2 cellular contexts compared by ENCODE assay signal in genomic region chr20:46683939-46684750, GRCh38.
TF ChIP-seq lines count a peak whose summit lies in the region.

No MANE protein-coding gene starts in this region.

TF ChIP-seq in Ishikawa, 13 proteins besides CTCF, POLR2A, EP300 and RAD21 (continued from another document):
- TF ChIP-seq USF1 (IDR thresholded peaks at IDR 0.05): 0 out of 2 replicates have a peak, but pooled peaks have one; percentile 16

TF ChIP-seq in K562, 482 proteins besides CTCF, POLR2A, EP300 and RAD21 (continued from another document and continues in another):
- peak; percentile 94 for TF ChIP-seq MYC (IDR thresholded peaks at IDR 0.05; ENCODE audit: low read depth, low read length)
- 0 out of 2 replicates have a peak, but pooled peaks have one; percentile 22 for TF ChIP-seq MYC (CRISPR knock-in tag; IDR thresholded peaks at IDR 0.05; ENCODE audit: borderline replicate concordance, low read depth)
- peak; percentile 85 for TF ChIP-seq TFE3 (CRISPR knock-in tag; IDR thresholded peaks at IDR 0.05)
- TF ChIP-seq FUS (optimal IDR thresholded peaks at IDR 0.05; ENCODE audit: low read depth, low read length): no peak
- TF ChIP-seq GABPA (tag; conservative IDR thresholded peaks at IDR 0.05; ENCODE audit: low read depth): peak; percentile 73
- peak; percentile 86 for TF ChIP-seq ELF2 (CRISPR knock-in tag; IDR thresholded peaks at IDR 0.05)
- peak; percentile 54; the same call in 1 of the 2 replicates for TF ChIP-seq ATF7 (IDR thresholded peaks at IDR 0.05)
- no peak for TF ChIP-seq JUND (IDR thresholded peaks at IDR 0.05; ENCODE audit: borderline replicate concordance, low read depth, low read length)
- TF ChIP-seq JUND (tag; IDR thresholded peaks at IDR 0.05; ENCODE audit: borderline replicate concordance, low read depth, low read length): no peak
- TF ChIP-seq E2F6 (IDR thresholded peaks at IDR 0.05; ENCODE audit: borderline replicate concordance in 1 of 2, extremely low read depth in 1 of 2, insufficient read depth in 1 of 2, insufficient read length in 1 of 2, low read depth in 1 of 2, low read length in 1 of 2, poor library complexity in 1 of 2, severe bottlenecking in 1 of 2): peak; percentile 64 to 71
- peak; percentile 18; the same call in 1 of the 2 replicates for TF ChIP-seq ZNF589 (CRISPR knock-in tag; IDR thresholded peaks at IDR 0.05; ENCODE audit: low read depth)
- TF ChIP-seq SP1 (CRISPR knock-in tag; IDR thresholded peaks at IDR 0.05): peak; percentile 18; the same call in 1 of the 2 replicates
- TF ChIP-seq ETS1 (conservative IDR thresholded peaks at IDR 0.05; ENCODE audit: control insufficient read depth, low read depth, low read length): 0 out of 2 replicates have a peak, but pooled peaks have one; percentile 39
- peak; percentile 87; the same call in 1 of the 2 replicates for TF ChIP-seq KAT7 (CRISPR knock-in tag; IDR thresholded peaks at IDR 0.05; ENCODE audit: borderline replicate concordance)
- peak; percentile 81 for TF ChIP-seq SUPT5H (IDR thresholded peaks at IDR 0.05)
- TF ChIP-seq KDM5B (IDR thresholded peaks at IDR 0.05; ENCODE audit: insufficient replicate concordance, low read depth, low read length): peak; percentile 82
- TF ChIP-seq, protein P1, sequence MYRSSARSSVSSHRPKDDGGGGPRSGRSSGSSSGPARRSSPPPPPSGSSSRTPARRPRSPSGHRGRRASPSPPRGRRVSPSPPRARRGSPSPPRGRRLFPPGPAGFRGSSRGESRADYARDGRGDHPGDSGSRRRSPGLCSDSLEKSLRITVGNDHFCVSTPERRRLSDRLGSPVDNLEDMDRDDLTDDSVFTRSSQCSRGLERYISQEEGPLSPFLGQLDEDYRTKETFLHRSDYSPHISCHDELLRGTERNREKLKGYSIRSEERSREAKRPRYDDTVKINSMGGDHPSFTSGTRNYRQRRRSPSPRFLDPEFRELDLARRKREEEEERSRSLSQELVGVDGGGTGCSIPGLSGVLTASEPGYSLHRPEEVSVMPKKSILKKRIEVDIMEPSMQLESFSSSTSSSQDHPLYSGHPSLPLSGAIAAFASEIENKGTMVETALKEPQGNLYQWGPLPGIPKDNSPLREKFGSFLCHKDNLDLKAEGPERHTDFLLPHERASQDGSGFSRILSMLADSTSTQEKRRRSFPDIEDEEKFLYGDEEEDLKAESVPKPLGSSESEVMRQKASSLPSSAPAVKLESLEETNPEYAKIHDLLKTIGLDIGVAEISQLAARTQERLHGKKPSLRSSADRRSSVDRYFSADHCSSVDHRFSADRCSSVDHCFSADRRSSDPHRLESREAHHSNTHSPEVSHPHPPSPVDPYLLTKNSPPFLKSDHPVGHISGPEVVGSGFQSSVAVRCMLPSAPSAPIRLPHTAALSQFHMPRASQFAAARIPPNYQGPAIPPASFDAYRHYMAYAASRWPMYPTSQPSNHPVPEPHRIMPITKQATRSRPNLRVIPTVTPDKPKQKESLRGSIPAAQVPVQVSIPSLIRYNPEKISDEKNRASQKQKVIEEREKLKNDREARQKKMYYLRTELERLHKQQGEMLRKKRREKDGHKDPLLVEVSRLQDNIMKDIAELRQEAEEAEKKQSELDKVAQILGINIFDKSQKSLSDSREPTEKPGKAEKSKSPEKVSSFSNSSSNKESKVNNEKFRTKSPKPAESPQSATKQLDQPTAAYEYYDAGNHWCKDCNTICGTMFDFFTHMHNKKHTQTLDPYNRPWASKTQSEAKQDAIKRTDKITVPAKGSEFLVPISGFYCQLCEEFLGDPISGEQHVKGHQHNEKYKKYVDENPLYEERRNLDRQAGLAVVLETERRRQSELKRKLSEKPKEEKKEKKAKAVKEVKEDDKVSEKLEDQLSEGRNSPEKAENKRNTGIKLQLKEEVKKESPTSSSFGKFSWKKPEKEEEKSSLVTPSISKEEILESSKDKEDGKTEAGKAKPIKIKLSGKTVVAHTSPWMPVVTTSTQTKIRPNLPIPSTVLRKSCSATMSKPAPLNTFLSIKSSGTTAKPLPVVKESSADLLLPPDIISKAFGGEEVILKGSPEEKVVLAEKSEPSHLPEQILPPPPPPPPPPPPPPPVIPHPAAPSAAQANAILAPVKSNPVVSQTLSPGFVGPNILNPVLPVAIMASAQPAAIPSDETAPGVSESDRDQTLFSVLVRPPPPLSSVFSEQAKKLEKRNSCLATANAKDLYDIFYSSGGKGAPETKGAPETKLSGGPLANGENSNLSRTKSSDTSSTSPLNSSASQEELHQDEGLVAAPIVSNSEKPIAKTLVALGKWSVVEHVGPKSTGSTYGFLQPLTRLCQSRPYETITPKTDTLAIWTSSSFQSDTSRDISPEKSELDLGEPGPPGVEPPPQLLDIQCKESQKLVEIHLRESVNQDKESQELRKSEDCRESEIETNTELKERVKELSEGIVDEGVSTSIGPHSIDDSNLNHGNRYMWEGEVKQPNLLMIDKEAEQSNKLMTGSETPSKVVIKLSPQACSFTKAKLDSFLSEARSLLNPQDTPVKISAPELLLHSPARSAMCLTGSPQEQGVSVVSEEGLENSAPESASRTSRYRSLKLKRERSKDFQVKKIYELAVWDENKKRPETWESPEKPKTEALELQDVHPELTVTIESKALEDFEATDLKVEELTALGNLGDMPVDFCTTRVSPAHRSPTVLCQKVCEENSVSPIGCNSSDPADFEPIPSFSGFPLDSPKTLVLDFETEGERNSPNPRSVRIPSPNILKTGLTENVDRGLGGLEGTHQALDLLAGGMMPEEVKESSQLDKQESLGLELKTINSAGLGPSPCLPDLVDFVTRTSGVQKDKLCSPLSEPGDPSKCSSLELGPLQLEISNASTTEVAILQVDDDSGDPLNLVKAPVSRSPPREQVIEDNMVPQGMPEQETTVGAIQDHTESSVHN (IDR thresholded peaks at IDR 0.05; ENCODE audit: borderline replicate concordance in 1 of 2, low read depth in 1 of 2): 0 out of 4 replicates have a peak, but pooled peaks of 1 of the 2 experiments have one; percentile 60
- TF ChIP-seq ATF1 (CRISPR knock-in tag; IDR thresholded peaks at IDR 0.05): no peak
- 0 out of 2 replicates have a peak, but pooled peaks have one; percentile 37 for TF ChIP-seq ATF1 (tag; IDR thresholded peaks at IDR 0.05)
- 0 out of 2 replicates have a peak, but pooled peaks have one; percentile 38 for TF ChIP-seq BCOR (IDR thresholded peaks at IDR 0.05)
- TF ChIP-seq ARNT (IDR thresholded peaks at IDR 0.05): 0 out of 4 replicates have a peak, but pooled peaks of 1 of the 2 experiments have one; percentile 62
- TF ChIP-seq PTRF (tag; IDR thresholded peaks at IDR 0.05): no peak
- TF ChIP-seq, protein P2, sequence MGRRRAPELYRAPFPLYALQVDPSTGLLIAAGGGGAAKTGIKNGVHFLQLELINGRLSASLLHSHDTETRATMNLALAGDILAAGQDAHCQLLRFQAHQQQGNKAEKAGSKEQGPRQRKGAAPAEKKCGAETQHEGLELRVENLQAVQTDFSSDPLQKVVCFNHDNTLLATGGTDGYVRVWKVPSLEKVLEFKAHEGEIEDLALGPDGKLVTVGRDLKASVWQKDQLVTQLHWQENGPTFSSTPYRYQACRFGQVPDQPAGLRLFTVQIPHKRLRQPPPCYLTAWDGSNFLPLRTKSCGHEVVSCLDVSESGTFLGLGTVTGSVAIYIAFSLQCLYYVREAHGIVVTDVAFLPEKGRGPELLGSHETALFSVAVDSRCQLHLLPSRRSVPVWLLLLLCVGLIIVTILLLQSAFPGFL (CRISPR knock-in tag; IDR thresholded peaks at IDR 0.05): peak; percentile 91; the same call in 1 of the 2 replicates
- peak; percentile 50 for TF ChIP-seq CXXC5 (CRISPR knock-in tag; IDR thresholded peaks at IDR 0.05)
- TF ChIP-seq ZNF184 (CRISPR knock-in tag; IDR thresholded peaks at IDR 0.05): no peak
- TF ChIP-seq MBD1 (CRISPR knock-in tag; IDR thresholded peaks at IDR 0.05): no peak
- TF ChIP-seq MCM3 (IDR thresholded peaks at IDR 0.05): no peak
- TF ChIP-seq, protein P3, sequence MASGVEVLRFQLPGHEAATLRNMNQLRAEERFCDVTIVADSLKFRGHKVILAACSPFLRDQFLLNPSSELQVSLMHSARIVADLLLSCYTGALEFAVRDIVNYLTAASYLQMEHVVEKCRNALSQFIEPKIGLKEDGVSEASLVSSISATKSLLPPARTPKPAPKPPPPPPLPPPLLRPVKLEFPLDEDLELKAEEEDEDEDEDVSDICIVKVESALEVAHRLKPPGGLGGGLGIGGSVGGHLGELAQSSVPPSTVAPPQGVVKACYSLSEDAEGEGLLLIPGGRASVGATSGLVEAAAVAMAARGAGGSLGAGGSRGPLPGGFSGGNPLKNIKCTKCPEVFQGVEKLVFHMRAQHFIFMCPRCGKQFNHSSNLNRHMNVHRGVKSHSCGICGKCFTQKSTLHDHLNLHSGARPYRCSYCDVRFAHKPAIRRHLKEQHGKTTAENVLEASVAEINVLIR (CRISPR knock-in tag; IDR thresholded peaks at IDR 0.05): no peak
- peak; percentile 84 for TF ChIP-seq POLR2B (IDR thresholded peaks at IDR 0.05; ENCODE audit: low read depth, partially characterized antibody)
- 0 out of 2 replicates have a peak, but pooled peaks have one; percentile 37 for TF ChIP-seq ZBTB1 (CRISPR knock-in tag; IDR thresholded peaks at IDR 0.05; ENCODE audit: borderline replicate concordance, low read depth)
- peak; percentile 46 for TF ChIP-seq GABPB1 (CRISPR knock-in tag; IDR thresholded peaks at IDR 0.05)
- TF ChIP-seq, protein P4, sequence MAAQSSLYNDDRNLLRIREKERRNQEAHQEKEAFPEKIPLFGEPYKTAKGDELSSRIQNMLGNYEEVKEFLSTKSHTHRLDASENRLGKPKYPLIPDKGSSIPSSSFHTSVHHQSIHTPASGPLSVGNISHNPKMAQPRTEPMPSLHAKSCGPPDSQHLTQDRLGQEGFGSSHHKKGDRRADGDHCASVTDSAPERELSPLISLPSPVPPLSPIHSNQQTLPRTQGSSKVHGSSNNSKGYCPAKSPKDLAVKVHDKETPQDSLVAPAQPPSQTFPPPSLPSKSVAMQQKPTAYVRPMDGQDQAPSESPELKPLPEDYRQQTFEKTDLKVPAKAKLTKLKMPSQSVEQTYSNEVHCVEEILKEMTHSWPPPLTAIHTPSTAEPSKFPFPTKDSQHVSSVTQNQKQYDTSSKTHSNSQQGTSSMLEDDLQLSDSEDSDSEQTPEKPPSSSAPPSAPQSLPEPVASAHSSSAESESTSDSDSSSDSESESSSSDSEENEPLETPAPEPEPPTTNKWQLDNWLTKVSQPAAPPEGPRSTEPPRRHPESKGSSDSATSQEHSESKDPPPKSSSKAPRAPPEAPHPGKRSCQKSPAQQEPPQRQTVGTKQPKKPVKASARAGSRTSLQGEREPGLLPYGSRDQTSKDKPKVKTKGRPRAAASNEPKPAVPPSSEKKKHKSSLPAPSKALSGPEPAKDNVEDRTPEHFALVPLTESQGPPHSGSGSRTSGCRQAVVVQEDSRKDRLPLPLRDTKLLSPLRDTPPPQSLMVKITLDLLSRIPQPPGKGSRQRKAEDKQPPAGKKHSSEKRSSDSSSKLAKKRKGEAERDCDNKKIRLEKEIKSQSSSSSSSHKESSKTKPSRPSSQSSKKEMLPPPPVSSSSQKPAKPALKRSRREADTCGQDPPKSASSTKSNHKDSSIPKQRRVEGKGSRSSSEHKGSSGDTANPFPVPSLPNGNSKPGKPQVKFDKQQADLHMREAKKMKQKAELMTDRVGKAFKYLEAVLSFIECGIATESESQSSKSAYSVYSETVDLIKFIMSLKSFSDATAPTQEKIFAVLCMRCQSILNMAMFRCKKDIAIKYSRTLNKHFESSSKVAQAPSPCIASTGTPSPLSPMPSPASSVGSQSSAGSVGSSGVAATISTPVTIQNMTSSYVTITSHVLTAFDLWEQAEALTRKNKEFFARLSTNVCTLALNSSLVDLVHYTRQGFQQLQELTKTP (IDR thresholded peaks at IDR 0.05; ENCODE audit: low read depth in 1 of 2, partially characterized antibody in 2 of 2): peak in 1 of 2 experiments; percentile 20
- peak; percentile 87 for TF ChIP-seq ARHGAP35 (IDR thresholded peaks at IDR 0.05; ENCODE audit: partially characterized antibody)
- 0 out of 2 replicates have a peak, but pooled peaks have one; percentile 39 for TF ChIP-seq LEF1 (IDR thresholded peaks at IDR 0.05)
- TF ChIP-seq ZBTB43 (CRISPR knock-in tag; IDR thresholded peaks at IDR 0.05): no peak
